Comparison of ENCODE assay signal across 8 cellular contexts in the genomic region with DNA sequence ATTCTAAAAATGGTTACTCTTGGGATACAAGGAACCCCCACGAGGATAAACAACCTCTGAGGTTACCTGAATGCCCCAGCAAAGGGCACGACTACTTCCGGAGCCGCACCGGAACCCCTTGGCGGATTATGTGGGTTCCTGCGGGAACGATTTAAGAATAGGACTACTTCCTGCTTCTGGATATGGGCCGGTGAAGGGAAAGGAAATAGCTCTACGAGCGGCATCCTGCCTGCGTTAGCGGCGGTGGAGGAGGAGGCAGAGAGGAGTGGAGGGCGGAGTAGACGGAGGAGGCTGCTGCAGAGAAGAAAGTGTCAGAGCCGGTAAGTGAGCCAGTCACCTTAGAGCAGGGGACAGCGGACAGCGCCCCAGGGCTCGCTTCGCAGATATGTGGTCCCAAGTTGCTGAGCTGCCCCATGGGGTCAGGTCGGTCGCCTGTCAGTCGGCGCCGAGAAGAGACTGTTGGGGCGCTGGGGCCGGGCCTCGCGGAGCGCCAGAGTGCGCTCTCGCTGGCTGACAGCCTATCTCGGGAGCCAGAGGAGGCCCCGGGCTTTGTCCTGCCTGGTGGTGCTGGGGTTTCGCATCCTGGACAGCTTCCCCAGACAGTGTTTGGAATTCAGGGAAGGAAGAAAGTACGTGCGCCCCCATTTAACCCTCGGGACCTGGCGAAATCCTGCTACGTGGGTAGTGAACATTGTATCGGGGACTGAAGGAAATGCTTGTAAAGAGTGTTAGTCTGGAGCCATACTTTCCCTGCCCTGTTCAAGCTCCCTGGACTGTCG. TPM values are rescaled to one million over a fixed set of nuclear protein-coding genes. Genes with fewer than 3 reads are reported as not detected.
A peak's percentile ranks its signal among the peaks of the same experiment; 100 is the strongest.
DNase-seq lines count a peak whose midpoint lies in the region; ATAC-seq, FAIRE-seq and TF ChIP-seq lines count a peak whose summit lies in the region.

A gene with protein sequence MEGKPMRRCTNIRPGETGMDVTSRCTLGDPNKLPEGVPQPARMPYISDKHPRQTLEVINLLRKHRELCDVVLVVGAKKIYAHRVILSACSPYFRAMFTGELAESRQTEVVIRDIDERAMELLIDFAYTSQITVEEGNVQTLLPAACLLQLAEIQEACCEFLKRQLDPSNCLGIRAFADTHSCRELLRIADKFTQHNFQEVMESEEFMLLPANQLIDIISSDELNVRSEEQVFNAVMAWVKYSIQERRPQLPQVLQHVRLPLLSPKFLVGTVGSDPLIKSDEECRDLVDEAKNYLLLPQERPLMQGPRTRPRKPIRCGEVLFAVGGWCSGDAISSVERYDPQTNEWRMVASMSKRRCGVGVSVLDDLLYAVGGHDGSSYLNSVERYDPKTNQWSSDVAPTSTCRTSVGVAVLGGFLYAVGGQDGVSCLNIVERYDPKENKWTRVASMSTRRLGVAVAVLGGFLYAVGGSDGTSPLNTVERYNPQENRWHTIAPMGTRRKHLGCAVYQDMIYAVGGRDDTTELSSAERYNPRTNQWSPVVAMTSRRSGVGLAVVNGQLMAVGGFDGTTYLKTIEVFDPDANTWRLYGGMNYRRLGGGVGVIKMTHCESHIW (plus strand): TSS at position 223 of the 779 bp plus-strand sequence. CDS start 1,063 bp downstream, outside the sequence.

- H3K9me3 ChIP-seq in astrocyte (ENCODE audit: insufficient read depth, low read depth, low read length): no peaks in the 10 kb centered on the region
- no peaks in the 10 kb centered on the region for H3K9me3 ChIP-seq in hepatocyte (ENCODE audit: low read depth)

- H3K4me1 Mint-ChIP-seq in astrocyte (ENCODE audit: low read depth, unreplicated experiment): peaks cover 5% of the 10 kb centered on the region

- H3K27ac Mint-ChIP-seq in astrocyte (ENCODE audit: unreplicated experiment): peak within 1 kb of the TSS; percentile 95

- H3K4me1 ChIP-seq in astrocyte (ENCODE audit: insufficient read depth, low read length): peaks cover 4% of the 10 kb centered on the region
- H3K4me1 ChIP-seq in hepatocyte (ENCODE audit: insufficient read depth): peaks cover 22% of the 10 kb centered on the region

- no peaks in the 10 kb centered on the region for H3K9me3 Mint-ChIP-seq in astrocyte (ENCODE audit: unreplicated experiment)

- H3K4me3 ChIP-seq in astrocyte (ENCODE audit: insufficient read depth, low read depth, low read length): peak within 1 kb of the TSS; percentile 91
- peak within 1 kb of the TSS; percentile 61 for H3K4me3 ChIP-seq in hepatocyte

- H2AFZ ChIP-seq in astrocyte (ENCODE audit: low read depth, low read length): peak within 1 kb of the TSS; percentile 98
- H2AFZ ChIP-seq in hepatocyte: peak within 1 kb of the TSS; percentile 100

- peak within 1 kb of the TSS; percentile 96 for H3K4me3 Mint-ChIP-seq in astrocyte (ENCODE audit: unreplicated experiment)

- peaks cover 3% of the 10 kb centered on the region for H3K27me3 ChIP-seq in astrocyte (ENCODE audit: insufficient read depth, low read length)
- peaks cover 5% of the 10 kb centered on the region for H3K27me3 ChIP-seq in hepatocyte

- H4K20me1 ChIP-seq in astrocyte (ENCODE audit: insufficient read depth, low read length) (peaks cover 4% of the 10 kb centered on the region), hepatocyte (ENCODE audit: insufficient read depth, poor library complexity, severe bottlenecking) (peaks cover 9% of the 10 kb centered on the region)

- TF ChIP-seq POLR2A in GM18505 (IDR thresholded peaks at IDR 0.05; ENCODE audit: borderline replicate concordance, extremely low read depth, insufficient read depth, insufficient read length): peak; percentile 93

- ATAC-seq in GM18505 (IDR thresholded peaks at IDR 0.05; ENCODE audit: unreplicated experiment) (peak; percentile 89), HG02973 (IDR thresholded peaks at IDR 0.05; ENCODE audit: unreplicated experiment) (peak; percentile 88)

- peaks cover 9% of the 10 kb centered on the region for H3K27me3 Mint-ChIP-seq in astrocyte (ENCODE audit: low read depth, unreplicated experiment)

- H3K9me2 ChIP-seq in hepatocyte (replicated peaks; ENCODE audit: insufficient read depth): no peaks in the 10 kb centered on the region

- H3K4me2 ChIP-seq in astrocyte (ENCODE audit: low read length) (peak within 1 kb of the TSS; percentile 89), hepatocyte (peak within 1 kb of the TSS; percentile 76)

- H3K9ac ChIP-seq in astrocyte (ENCODE audit: low read length): peak within 1 kb of the TSS; percentile 89

- 1% methylated on average over 43 of the region's 43 CpGs for WGBS in hepatocyte (ENCODE audit: low lambda C conversion rate, missing lambda C conversion rate)

- H3K36me3 ChIP-seq in astrocyte (ENCODE audit: insufficient read depth, low read length) (no peaks in the 10 kb centered on the region), hepatocyte (replicated peaks; ENCODE audit: insufficient read depth, low read depth) (no peaks in the 10 kb centered on the region)

- H3K27ac ChIP-seq in astrocyte (ENCODE audit: low read depth, low read length): peak within 1 kb of the TSS; percentile 79
- H3K27ac ChIP-seq in hepatocyte: peak within 1 kb of the TSS; percentile 90

- DNase-seq in NCI-H2029 (lab: John Stamatoyannopoulos, UW): peak; percentile 66
- peak; percentile 81 for DNase-seq in T-helper 22 cell (ENCODE audit: low read depth)
- DNase-seq in astrocyte (ENCODE audit: low read depth): peak; percentile 88
- DNase-seq in hepatocyte (ENCODE audit: low spot score): peak; percentile 90
- peak; percentile 87 for DNase-seq in renal cortical epithelial cell (ENCODE audit: low read depth)
- DNase-seq in cortex of kidney (lab: John Stamatoyannopoulos, UW): no peak

- H3K79me2 ChIP-seq in astrocyte (ENCODE audit: insufficient read depth, low read length) (peaks cover 39% of the 10 kb centered on the region), hepatocyte (peaks cover 40% of the 10 kb centered on the region)

- no peak for TF ChIP-seq CTCF in astrocyte (IDR thresholded peaks at IDR 0.05; ENCODE audit: insufficient read depth, low read depth, low read length)
- peak; percentile 10 for TF ChIP-seq CTCF in hepatocyte (IDR thresholded peaks at IDR 0.05; ENCODE audit: poor library complexity)

- peak; percentile 47 for FAIRE-seq in astrocyte (lab: Jason Lieb, UNC)

- no peaks in the 10 kb centered on the region for H3K36me3 Mint-ChIP-seq in astrocyte (ENCODE audit: low read depth, unreplicated experiment)

RNA-seq across cellular contexts. Expression of the gene that starts here (rescaled TPM):
- total RNA-seq in astrocyte: 25.3 and 25.4 TPM in 2 replicates
- 23.1 and 24.2 TPM in 2 replicates for total RNA-seq in hepatocyte
- polyA plus RNA-seq in hepatocyte: 10.0 and 15.6 TPM in 2 replicates
- 27.4 and 32.1 TPM in 2 replicates for total RNA-seq in renal cortical epithelial cell
